21 cellular contexts compared by ENCODE assay signal in genomic region chr10:8334631-8335030, GRCh38.
"Had no signal": no experiment of that assay in that cellular context is flagged by ENCODE, and none has a peak within 500 bp of the region (broad histone marks: within the 10 kb centered on the region; RNA-seq: fewer than 3 reads in every experiment).

No MANE protein-coding gene starts in this region.

- H3K27me3 ChIP-seq: thyroid gland, uterus had no signal

- H3K4me3 ChIP-seq: esophagus muscularis mucosa, gastrocnemius medialis, heart right ventricle, left ventricle myocardium inferior, lower lobe of right lung, pancreas, thyroid gland, upper lobe of left lung, uterus had no signal

- H3K36me3 ChIP-seq: esophagus muscularis mucosa, gastrocnemius medialis, heart right ventricle, left ventricle myocardium inferior, lower lobe of right lung, pancreas, thyroid gland, upper lobe of left lung, uterus had no signal

- H3K9me3 ChIP-seq: esophagus muscularis mucosa, gastrocnemius medialis, heart right ventricle, left ventricle myocardium inferior, lower lobe of right lung, pancreas, thyroid gland, upper lobe of left lung, uterus had no signal

- H3K4me1 ChIP-seq: pancreas, uterus had no signal

- H3K9me3 Mint-ChIP-seq: neural crest cell had no signal

- H3K36me3 Mint-ChIP-seq: memory B cell had no signal

- DNase-seq: cortex of kidney; effector memory CD4-positive, alpha-beta T cell; gastrocnemius medialis; heart right ventricle; hypothalamus; left ventricle myocardium inferior; lower lobe of right lung; midbrain; pancreas; right cardiac atrium; small intestine; stimulated activated CD4-positive, alpha-beta T cell treated with anti-CD3 and anti-CD28 coated beads, Interleukin-12 subunit alpha, Interleukin-12 subunit beta, amount 100 ng/mL, for 4 hours; stimulated activated naive CD4-positive, alpha-beta T cell treated with Interleukin-2 at 50 U/mL for 16 hours; thyroid gland; upper lobe of left lung; uterus had no signal

- H3K4me3 Mint-ChIP-seq: memory B cell, neural crest cell had no signal

- H3K27ac ChIP-seq: epithelial cell of prostate, esophagus muscularis mucosa, gastrocnemius medialis, heart right ventricle, left ventricle myocardium inferior, lower lobe of right lung, pancreas, thyroid gland, upper lobe of left lung, uterus had no signal

- H3K27ac Mint-ChIP-seq: memory B cell, progenitor cell of endocrine pancreas had no signal
